In the genomic region with DNA sequence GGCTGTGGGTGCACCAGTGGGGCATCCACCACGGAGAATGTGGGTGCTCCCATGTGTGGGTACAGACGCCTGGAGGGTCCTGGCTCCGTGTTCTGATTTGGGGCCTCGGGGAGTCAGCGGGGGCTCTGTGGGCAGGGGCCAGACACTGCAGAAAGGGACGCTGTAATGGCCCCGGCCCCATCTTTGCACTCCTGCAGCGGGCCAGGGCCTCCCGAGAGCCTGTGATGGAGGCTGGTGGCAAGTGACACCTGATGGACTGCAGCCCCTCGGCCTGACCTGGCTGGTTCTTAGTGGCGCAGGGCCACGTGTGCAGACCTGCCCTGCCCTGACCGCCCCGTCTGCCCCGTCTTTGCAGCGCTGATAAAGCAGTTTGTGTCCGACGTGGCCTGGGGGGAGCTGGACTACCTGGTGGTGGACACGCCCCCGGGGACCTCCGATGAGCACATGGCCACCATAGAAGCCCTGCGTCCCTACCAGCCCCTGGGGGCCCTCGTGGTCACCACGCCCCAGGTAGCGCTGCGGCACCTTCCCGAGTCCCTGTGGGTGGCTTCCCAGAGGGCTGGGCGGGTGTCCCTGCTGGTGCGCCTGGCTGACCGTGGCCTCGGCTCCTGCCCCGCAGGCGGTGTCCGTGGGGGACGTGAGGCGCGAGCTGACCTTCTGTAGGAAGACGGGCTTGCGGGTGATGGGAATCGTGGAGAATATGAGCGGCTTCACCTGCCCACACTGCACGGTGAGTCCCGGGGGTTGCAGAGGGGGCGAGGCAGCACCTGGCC, we compare ENCODE assay signal across 1 cellular context.
TF ChIP-seq lines count a peak whose summit lies in the region.

No MANE protein-coding gene starts in this region.

TF ChIP-seq in H1, 55 proteins besides CTCF, POLR2A, EP300 and RAD21:
- TF ChIP-seq KDM1A (IDR thresholded peaks at IDR 0.05; ENCODE audit: borderline replicate concordance, low read length) (no peak), TAF1 (IDR thresholded peaks at IDR 0.05; ENCODE audit: low read depth, low read length) (no peak), HDAC2 (IDR thresholded peaks at IDR 0.05; ENCODE audit: borderline replicate concordance in 1 of 2, low read depth in 2 of 2, low read length in 2 of 2) (no peak), YY1 (IDR thresholded peaks at IDR 0.05; ENCODE audit: low read depth, low read length) (no peak), RFX5 (IDR thresholded peaks at IDR 0.05; ENCODE audit: borderline replicate concordance, low read depth, low read length) (no peak), SUZ12 (IDR thresholded peaks at IDR 0.05; ENCODE audit: low read length) (no peak)
